24 cellular contexts compared by ENCODE assay signal in genomic region chr12:88663001-88663400, GRCh38.
DNase-seq lines count a peak whose midpoint lies in the region; ATAC-seq, FAIRE-seq and TF ChIP-seq lines count a peak whose summit lies in the region.
"Had no signal": no experiment of that assay in that cellular context is flagged by ENCODE, and none has a peak within 500 bp of the region (broad histone marks: within the 10 kb centered on the region; RNA-seq: fewer than 3 reads in every experiment).

No MANE protein-coding gene starts in this region.

- BruUV-seq in IMR-90 (replicated peaks; lab: Mats Ljungman, UMichigan) (no TSS peak), endothelial cell of umbilical vein (replicated peaks; lab: Mats Ljungman, UMichigan) (no TSS peak)

- no peak overlapping the region for H3K56ac ChIP-seq in IMR-90 (ENCODE audit: extremely low read depth, insufficient read depth, low read length)

- CTCF ChIA-PET in IMR-90 (lab: Yijun Ruan, JAX) = no interaction called here
- CTCF ChIA-PET in endothelial cell of umbilical vein (lab: Charles Lee) = interaction anchor here (1.2 kb wide), 2 partner anchors 11 to 24 kb away, joined by 3 to 4 read pairs; no protein-coding TSS in a partner anchor

- H2AFZ ChIP-seq in IMR-90 (replicated peaks; ENCODE audit: low read length, poor library complexity) (no peak overlapping the region), endothelial cell of umbilical vein (ENCODE audit: low read depth, low read length) (no peak overlapping the region)

- no peak overlapping the region for H2AK9ac ChIP-seq in IMR-90 (replicated peaks; ENCODE audit: low read depth, low read length, poor library complexity)

- no peaks in the 10 kb centered on the region for H3K9me3 ChIP-seq in IMR-90 (ENCODE audit: control insufficient read depth, insufficient read depth, low read length)
- H3K9me3 ChIP-seq in endothelial cell of umbilical vein (replicated peaks; ENCODE audit: control insufficient read depth, insufficient read depth, low read length) = no peaks in the 10 kb centered on the region
- H3K9me3 ChIP-seq in BE2C = no peaks in the 10 kb centered on the region
- H3K9me3 ChIP-seq: Peyer's patch, SJCRH30 had no signal

- H2BK15ac ChIP-seq in IMR-90 (ENCODE audit: low read depth, low read length) = no peak overlapping the region

- TF ChIP-seq CTCF in IMR-90 (conservative IDR thresholded peaks at IDR 0.05; ENCODE audit: low read depth, low read length) (no peak), endothelial cell of umbilical vein (IDR thresholded peaks at IDR 0.05; ENCODE audit: extremely low read depth in 1 of 2, insufficient read depth in 1 of 2, low read depth in 1 of 2, low read length in 2 of 2) (no peak), BE2C (IDR thresholded peaks at IDR 0.05; ENCODE audit: low read depth, low read length) (no peak)

- H3K18ac ChIP-seq in IMR-90 (ENCODE audit: low read depth, low read length) = no peak overlapping the region

- H3K36me3 ChIP-seq in IMR-90 (ENCODE audit: control insufficient read depth, insufficient read depth, low read length) = no peaks in the 10 kb centered on the region
- no peaks in the 10 kb centered on the region for H3K36me3 ChIP-seq in endothelial cell of umbilical vein (ENCODE audit: control insufficient read depth in 2 of 2, extremely low read depth in 1 of 2, insufficient read depth in 2 of 2, low read length in 2 of 2)
- H3K36me3 ChIP-seq in BE2C = no peaks in the 10 kb centered on the region
- H3K36me3 ChIP-seq: Peyer's patch, SJCRH30 had no signal

- H4K20me1 ChIP-seq in IMR-90 (ENCODE audit: insufficient read depth, low read length) = no peaks in the 10 kb centered on the region
- H4K20me1 ChIP-seq in endothelial cell of umbilical vein (replicated peaks; ENCODE audit: control insufficient read depth, extremely low read depth, insufficient read depth, low read length) = no peaks in the 10 kb centered on the region

- in situ Hi-C loops in IMR-90 (cut with MboI; ENCODE audit: low sequenced_read_pairs) = no loop called here

- TF ChIP-seq POLR2A in IMR-90 (IDR thresholded peaks at IDR 0.05; ENCODE audit: low read depth, low read length) = no peak
- TF ChIP-seq POLR2A in endothelial cell of umbilical vein (IDR thresholded peaks at IDR 0.05; ENCODE audit: low read depth, low read length) = no peak

- H2AK5ac ChIP-seq in IMR-90 (ENCODE audit: low read depth, low read length) = no peak overlapping the region

- no peak overlapping the region for H3K4me2 ChIP-seq in IMR-90 (ENCODE audit: low read depth, low read length)
- H3K4me2 ChIP-seq in endothelial cell of umbilical vein (ENCODE audit: insufficient read depth, low read length) = no peak overlapping the region

- no peak overlapping the region for H2BK120ac ChIP-seq in IMR-90 (ENCODE audit: low read depth, low read length)

- no peak overlapping the region for H3K4ac ChIP-seq in IMR-90 (ENCODE audit: low read depth, low read length)

- H3K4me3 ChIP-seq in IMR-90 (ENCODE audit: insufficient read depth, low read depth, low read length) (no peak overlapping the region), endothelial cell of umbilical vein (replicated peaks in 1 of 3; ENCODE audit: insufficient read depth in 1 of 3, low read depth in 1 of 3, low read length in 3 of 3) (no peak overlapping the region), BE2C (ENCODE audit: low read depth, low read length) (no peak overlapping the region)
- H3K4me3 ChIP-seq: Peyer's patch, SJCRH30 had no signal

- dilution Hi-C loops in IMR-90 (cut with HindIII; ENCODE audit: low sequenced_read_pairs, unreplicated experiment) (no loop called here), endothelial cell of umbilical vein (cut with MboI; ENCODE audit: extremely low pct_ligation_motif_present, low sequenced_read_pairs) (no loop called here)

- no peak for TF ChIP-seq RAD21 in IMR-90 (IDR thresholded peaks at IDR 0.05; ENCODE audit: low read length)

- no peak overlapping the region for H3K23ac ChIP-seq in IMR-90 (ENCODE audit: low read depth, low read length)

- H3K9me1 ChIP-seq in IMR-90 (ENCODE audit: insufficient read depth, low read length) (no peaks in the 10 kb centered on the region; the same call in 1 of the 2 replicates), endothelial cell of umbilical vein (replicated peaks; ENCODE audit: control insufficient read depth, extremely low read depth, insufficient read depth, low read length) (no peaks in the 10 kb centered on the region)

- no peak overlapping the region for H4K91ac ChIP-seq in IMR-90 (ENCODE audit: insufficient read depth, low read depth, low read length)

- DNase-seq in ELR (ENCODE audit: low read depth) (peak; percentile 33), IMR-90 (peak; percentile 27), endothelial cell of umbilical vein (ENCODE audit: low read depth, low spot score) (peak; percentile 47), iris pigment epithelial cell (ENCODE audit: low read depth) (peak; percentile 21), BE2C (no peak), kidney tubule cell (ENCODE audit: low spot score) (no peak), NCI-H510A (lab: John Stamatoyannopoulos, UW) (no peak)
- DNase-seq: ACHN; DMS53; EL; H9; KG1; NCI-H1092; NCI-H1436; NCI-H187 treated with DMSO at 0.1 percent for 48 hours; NCI-H2107; NCI-H748 treated with DMSO at 0.1 percent for 48 hours; NK-92 treated with Interleukin-12 subunit alpha and Interleukin-12 subunit beta, amount 100 ng/mL, for 24 hours; Peyer's patch; SJCRH30 had no signal

- H3K4me1 ChIP-seq in IMR-90 (ENCODE audit: control insufficient read depth, insufficient read depth, low read length) = peaks cover 5% of the 10 kb centered on the region
- H3K4me1 ChIP-seq in endothelial cell of umbilical vein (ENCODE audit: control insufficient read depth, extremely low read depth, insufficient read depth, low read length) = peaks cover 6% of the 10 kb centered on the region
- no peaks in the 10 kb centered on the region for H3K4me1 ChIP-seq in BE2C
- H3K4me1 ChIP-seq: Peyer's patch, SJCRH30 had no signal

- POLR2A ChIA-PET in IMR-90 (lab: Charles Lee; ENCODE audit: unreplicated experiment) = no interaction called here
- POLR2A ChIA-PET in endothelial cell of umbilical vein (lab: Charles Lee) = no interaction called here

- intact Hi-C loops in IMR-90 (cut with micrococcal nuclease) = no loop called here
- intact Hi-C loops in endothelial cell of umbilical vein (cut with micrococcal nuclease) = no loop called here

- no peak overlapping the region for H3K14ac ChIP-seq in IMR-90 (replicated peaks; ENCODE audit: low read depth, low read length)

- no peak overlapping the region for H3K9ac ChIP-seq in IMR-90 (ENCODE audit: low read depth, low read length)
- H3K9ac ChIP-seq in endothelial cell of umbilical vein (replicated peaks; ENCODE audit: extremely low read depth, insufficient read depth, low read length) = no peak overlapping the region

- H3K27ac ChIP-seq in IMR-90 (ENCODE audit: insufficient read depth, low read length) (no peak overlapping the region), endothelial cell of umbilical vein (ENCODE audit: insufficient read depth, low read depth, low read length) (no peak overlapping the region)
- H3K27ac ChIP-seq: C4-2B, HL-60, Peyer's patch, SJCRH30 had no signal

- no peak overlapping the region for H2BK5ac ChIP-seq in IMR-90 (ENCODE audit: low read depth, low read length, poor library complexity, severe bottlenecking)

- no peaks in the 10 kb centered on the region for H3K79me1 ChIP-seq in IMR-90 (ENCODE audit: low read depth in 1 of 2, low read length in 2 of 2)

- H2BK20ac ChIP-seq in IMR-90 (ENCODE audit: low read depth, low read length) = no peak overlapping the region

- H4K8ac ChIP-seq in IMR-90 (ENCODE audit: low read depth in 2 of 2, low read length in 2 of 2) = no peak overlapping the region

- FAIRE-seq in endothelial cell of umbilical vein (lab: Jason Lieb, UNC) = peak; percentile 63
- FAIRE-seq: D721Med had no signal

- H4K5ac ChIP-seq in IMR-90 (ENCODE audit: low read depth, low read length) = no peak overlapping the region

- H3K27me3 ChIP-seq in IMR-90 (ENCODE audit: control insufficient read depth, insufficient read depth, low read length) = no peaks in the 10 kb centered on the region
- no peaks in the 10 kb centered on the region for H3K27me3 ChIP-seq in endothelial cell of umbilical vein (ENCODE audit: control insufficient read depth in 2 of 2, insufficient read depth in 2 of 2, low read length in 2 of 2)
- no peaks in the 10 kb centered on the region; the same call in 1 of the 2 replicates for H3K27me3 ChIP-seq in BE2C
- H3K27me3 ChIP-seq: Peyer's patch, SJCRH30 had no signal

- H3K79me2 ChIP-seq in endothelial cell of umbilical vein (ENCODE audit: control insufficient read depth, insufficient read depth, low read length) = no peaks in the 10 kb centered on the region

- peak; percentile 29; the same call in 1 of the 2 replicates for ATAC-seq in IMR-90 (ENCODE audit: low read depth)
- ATAC-seq in GM21717 (IDR thresholded peaks at IDR 0.05; ENCODE audit: unreplicated experiment) = no peak

TF ChIP-seq in IMR-90, 13 proteins besides CTCF, POLR2A, EP300 and RAD21:
- TF ChIP-seq NFE2L2 (IDR thresholded peaks at IDR 0.05; ENCODE audit: low read depth, low read length) = no peak
- no peak for TF ChIP-seq SMC3 (IDR thresholded peaks at IDR 0.05; ENCODE audit: low read depth, low read length)

TF ChIP-seq in endothelial cell of umbilical vein, 7 proteins besides CTCF, POLR2A, EP300 and RAD21:
- TF ChIP-seq FOS (IDR thresholded peaks at IDR 0.05; ENCODE audit: borderline replicate concordance, insufficient read depth, low read length) (peak; percentile 49), GATA2 (IDR thresholded peaks at IDR 0.05; ENCODE audit: insufficient read depth, insufficient read length, low read depth, low read length) (no peak)

Comparison
In these comparisons a context has a peak if more than half of its experiments do, and no peak if none do; other contexts are left out.
1. DNase-seq: peak in ELR (single experiment), IMR-90 (single experiment), endothelial cell of umbilical vein (single experiment) and iris pigment epithelial cell (single experiment); none in BE2C (single experiment), kidney tubule cell (single experiment) and NCI-H510A (single experiment).